ENCODE assay signal across 16 cellular contexts in the genomic region with DNA sequence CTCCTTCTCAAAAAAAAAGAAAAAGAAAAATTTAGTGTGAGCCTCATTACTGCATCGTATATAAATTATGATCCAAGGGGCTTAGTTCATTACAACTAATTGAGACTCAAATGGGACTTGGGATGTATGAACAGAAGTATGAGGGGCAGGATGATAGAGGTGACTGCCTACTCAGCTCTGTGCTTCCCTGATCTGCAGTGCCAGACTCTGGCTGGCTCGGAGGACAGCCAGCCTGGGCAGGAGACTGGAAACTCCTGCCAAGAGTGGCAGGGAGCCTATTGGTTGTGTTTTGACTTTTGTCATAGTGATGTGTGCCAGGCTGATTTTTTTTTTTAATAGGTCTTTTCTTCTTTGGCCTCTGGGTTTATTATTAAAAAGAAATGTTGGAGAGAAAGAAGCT.
A peak's percentile ranks its signal among the peaks of the same experiment; 100 is the strongest.
DNase-seq lines count a peak whose midpoint lies in the region; ATAC-seq and TF ChIP-seq lines count a peak whose summit lies in the region.
"Had no signal": no experiment of that assay in that cellular context is flagged by ENCODE, and none has a peak within 500 bp of the region (broad histone marks: within the 10 kb centered on the region; RNA-seq: fewer than 3 reads in every experiment).

No MANE protein-coding gene starts in this region.

- no peaks in the 10 kb centered on the region for H3K79me2 ChIP-seq in hepatocyte

- intact Hi-C loops in heart left ventricle (cut with DNase I) = loop anchor here in 5 of 10 donors (5.0 to 10.0 kb wide), 5 partner anchors 45 to 145 kb away; no protein-coding TSS in a partner anchor
- intact Hi-C loops in prostate gland (cut with DNase I) = no loop called here

- H3K36me3 ChIP-seq in heart left ventricle (peaks cover 0 to 29% (median 10%) of the 10 kb centered on the region in 9 donors), prostate gland (no peaks in the 10 kb centered on the region), hepatocyte (replicated peaks; ENCODE audit: insufficient read depth, low read depth) (no peaks in the 10 kb centered on the region)

- H4K20me1 ChIP-seq in hepatocyte (ENCODE audit: insufficient read depth, poor library complexity, severe bottlenecking) = no peaks in the 10 kb centered on the region

- H3K4me3 ChIP-seq in heart left ventricle (no peak overlapping the region), prostate gland (no peak overlapping the region), hepatocyte (no peak overlapping the region)
- H3K4me3 ChIP-seq: BLaER1, tibial nerve had no signal

- peak in 3 of 5 donors; percentile 35 to 71 (median 59) for DNase-seq in heart left ventricle
- peak; percentile 67 for DNase-seq in prostate gland (ENCODE audit: low spot score)
- no peak for DNase-seq in hepatocyte (ENCODE audit: low spot score)
- no peak for DNase-seq in OCI-M2 (lab: John Stamatoyannopoulos, UW; ENCODE audit: unreplicated experiment)
- DNase-seq: dermis blood vessel endothelial cell, mesendoderm, NCI-H2171, SW 1271 had no signal

- no peaks in the 10 kb centered on the region for H3K9me2 ChIP-seq in hepatocyte (replicated peaks; ENCODE audit: insufficient read depth)

- H3K9me3 ChIP-seq in heart left ventricle = no peaks in the 10 kb centered on the region
- no peaks in the 10 kb centered on the region for H3K9me3 ChIP-seq in prostate gland
- no peaks in the 10 kb centered on the region for H3K9me3 ChIP-seq in hepatocyte (ENCODE audit: low read depth)
- H3K9me3 ChIP-seq: tibial nerve had no signal

- H2AFZ ChIP-seq in hepatocyte = no peak overlapping the region

- TF ChIP-seq CTCF in C4-2B (conservative IDR thresholded peaks at IDR 0.05) (no peak), VCaP (conservative IDR thresholded peaks at IDR 0.05) (no peak), heart left ventricle (IDR thresholded peaks at IDR 0.05) (no peak), prostate gland (IDR thresholded peaks at IDR 0.05) (no peak), hepatocyte (IDR thresholded peaks at IDR 0.05; ENCODE audit: poor library complexity) (no peak)

- H3K4me1 ChIP-seq in heart left ventricle (peaks cover 0 to 4% (median 0%) of the 10 kb centered on the region in 12 donors), prostate gland (replicated peaks) (no peaks in the 10 kb centered on the region), hepatocyte (ENCODE audit: insufficient read depth) (no peaks in the 10 kb centered on the region)
- H3K4me1 ChIP-seq: tibial nerve had no signal

- peak overlapping the region; percentile 34; the same call in 1 of the 2 replicates for H3K27ac ChIP-seq in C4-2B
- peak overlapping the region; percentile 65 for H3K27ac ChIP-seq in VCaP
- peak overlapping the region in 1 of 12 donors; percentile 36 for H3K27ac ChIP-seq in heart left ventricle
- peak overlapping the region in 1 of 2 donors; percentile 49 for H3K27ac ChIP-seq in prostate gland
- H3K27ac ChIP-seq in hepatocyte = no peak overlapping the region
- H3K27ac ChIP-seq: BLaER1, tibial nerve had no signal

- no peak for TF ChIP-seq POLR2A in heart left ventricle (IDR thresholded peaks at IDR 0.05)
- TF ChIP-seq POLR2A in prostate gland (IDR thresholded peaks at IDR 0.05) = no peak

- peak; percentile 90 to 97 (median 94) for ATAC-seq in heart left ventricle
- no peak for ATAC-seq in esophagus mucosa
- no peak for ATAC-seq in GM21529 (IDR thresholded peaks at IDR 0.05; ENCODE audit: unreplicated experiment)
- ATAC-seq: activated CD4-positive, CD25-positive, alpha-beta regulatory T cell treated with anti-CD3 and anti-CD28 coated beads, Interleukin-2, amount 50 U/mL, for 24 hours; activated naive CD4-positive, alpha-beta T cell treated with anti-CD3 and anti-CD28 coated beads, Interleukin-2, amount 50 U/mL, for 72 hours had no signal

- H3K27me3 ChIP-seq in heart left ventricle (no peaks in the 10 kb centered on the region), prostate gland (replicated peaks; ENCODE audit: insufficient read depth) (no peaks in the 10 kb centered on the region), hepatocyte (no peaks in the 10 kb centered on the region)
- H3K27me3 ChIP-seq: BLaER1, tibial nerve had no signal

- WGBS in heart left ventricle, 4 donors = 63 to 76% (median 68%) methylated on average over 2 of the region's 2 CpGs
- 57% methylated on average over 2 of the region's 2 CpGs for WGBS in prostate gland
- WGBS in hepatocyte (ENCODE audit: low lambda C conversion rate, missing lambda C conversion rate) = 95% methylated on average over 2 of the region's 2 CpGs

- H3K4me2 ChIP-seq in hepatocyte = no peak overlapping the region
- H3K4me2 ChIP-seq: BLaER1 had no signal

Comparison
In these comparisons a context has a peak if more than half of its experiments do, and no peak if none do; other contexts are left out.
1. ATAC-seq: peak in heart left ventricle (4 of 4); none in esophagus mucosa (single experiment) and GM21529 (single experiment).
2. DNase-seq: peak in heart left ventricle (3 of 5) and prostate gland (single experiment); none in hepatocyte (single experiment) and OCI-M2 (single experiment).